Comparison of ENCODE assay signal across 20 cellular contexts in the genomic region with DNA sequence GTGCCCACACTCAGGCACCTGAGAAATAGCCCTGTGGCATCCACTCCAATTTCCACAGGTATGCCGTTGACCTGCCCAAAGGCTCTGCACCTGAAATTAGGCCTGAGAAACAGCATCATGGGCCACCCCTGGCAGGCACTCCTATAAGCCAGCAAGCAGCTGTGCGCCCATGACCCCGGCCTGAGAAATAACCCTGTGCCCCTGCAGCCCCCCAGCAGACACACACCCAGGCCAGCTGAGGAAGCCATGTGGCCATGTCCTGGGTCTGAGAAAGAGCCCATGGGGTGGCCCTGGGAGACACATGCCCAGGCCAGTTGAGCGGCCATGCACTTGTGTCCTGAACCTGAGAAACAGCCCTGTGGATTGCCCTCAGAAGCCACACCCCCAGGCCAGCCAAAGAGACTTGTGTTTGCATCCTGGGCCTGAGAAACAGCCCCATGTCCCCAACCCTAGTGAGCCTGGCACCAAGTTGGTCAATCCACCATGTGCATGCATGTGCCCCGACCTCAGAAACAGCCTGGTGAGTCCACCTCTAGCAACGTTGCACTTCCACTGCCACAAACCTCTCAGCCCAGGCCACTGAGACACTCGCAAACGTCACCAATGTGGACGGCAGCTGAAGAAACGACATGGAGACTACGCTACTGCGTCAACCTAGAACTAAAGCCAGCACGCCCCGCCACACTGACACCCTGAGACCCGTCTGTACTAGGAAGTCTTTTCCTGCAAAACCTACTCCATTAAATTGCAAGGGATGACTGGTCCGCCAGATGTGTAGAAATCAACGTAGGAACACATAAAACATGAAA.
DNase-seq lines count a peak whose midpoint lies in the region.
"Had no signal": no experiment of that assay in that cellular context is flagged by ENCODE, and none has a peak within 500 bp of the region (broad histone marks: within the 10 kb centered on the region; RNA-seq: fewer than 3 reads in every experiment).

No MANE protein-coding gene starts in this region.

- no peak overlapping the region for H4K12ac ChIP-seq in trophoblast cell (ENCODE audit: low read depth, low read length)

- H3K23ac ChIP-seq in trophoblast cell (ENCODE audit: low read length), result no peak overlapping the region

- H4K91ac ChIP-seq in trophoblast cell (ENCODE audit: low read depth, low read length), result no peak overlapping the region

- H3K4me3 ChIP-seq in trophoblast cell (ENCODE audit: low read depth, low read length), result peak overlapping the region; percentile 27
- H3K4me3 ChIP-seq: GM23338 had no signal

- H3K4me2 ChIP-seq in trophoblast cell (ENCODE audit: low read length), result no peak overlapping the region
- H3K4me2 ChIP-seq: GM23338 had no signal

- no peak overlapping the region for H3K18ac ChIP-seq in trophoblast cell (ENCODE audit: low read length)

- H3K79me1 ChIP-seq in trophoblast cell (ENCODE audit: low read length), result no peaks in the 10 kb centered on the region

- H3K14ac ChIP-seq in trophoblast cell (ENCODE audit: low read length), result no peak overlapping the region

- peaks cover 47% of the 10 kb centered on the region for H3K9me3 ChIP-seq in trophoblast cell (ENCODE audit: insufficient read depth, low read depth, low read length)

- no peak overlapping the region for H3K9ac ChIP-seq in trophoblast cell (ENCODE audit: low read length)

- no peak overlapping the region for H2AK5ac ChIP-seq in trophoblast cell (ENCODE audit: low read length)

- no peak overlapping the region for H2BK12ac ChIP-seq in trophoblast cell (ENCODE audit: low read length)

- no peak overlapping the region for H4K8ac ChIP-seq in trophoblast cell (ENCODE audit: low read depth, low read length)

- peak; percentile 35 for DNase-seq in activated CD8-positive, alpha-beta memory T cell treated with anti-CD3 and anti-CD28 coated beads for 24 hours
- no peak for DNase-seq in activated CD8-positive, alpha-beta memory T cell treated with anti-CD3 and anti-CD28 coated beads, Interleukin-2, amount 50 U/mL, for 4 hours
- DNase-seq in ecto neural progenitor cell (ENCODE audit: low spot score) (peak; percentile 19), trophoblast cell (no peak), ureter (ENCODE audit: low spot score) (peak; percentile 25), NCI-H2196 treated with DMSO at 0.1 percent for 48 hours (lab: John Stamatoyannopoulos, UW; ENCODE audit: unreplicated experiment) (no peak), A172 (ENCODE audit: low spot score) (no peak)
- DNase-seq: Calu3; CD8-positive, alpha-beta memory T cell; DMS153; KBM-7; MM.1S; NCI-H1048; NCI-H1417 treated with DMSO at 0.1 percent for 48 hours; NCI-H187; NCI-H446 treated with DMSO at 0.1 percent for 48 hours; NCI-H526 treated with DMSO at 0.1 percent for 48 hours; OCI-M1 had no signal

- WGBS in trophoblast cell (ENCODE audit: extremely low coverage, insufficient coverage, insufficient read length), result no CpG with 5 or more reads among the region's 17 CpGs

- no peaks in the 10 kb centered on the region for H3K4me1 ChIP-seq in trophoblast cell (ENCODE audit: control insufficient read depth in 1 of 2, insufficient read depth in 2 of 2, low read length in 2 of 2)

- no peaks in the 10 kb centered on the region for H3K79me2 ChIP-seq in trophoblast cell (ENCODE audit: control insufficient read depth, insufficient read depth, low read length, poor library complexity)

- no peak overlapping the region for H2BK120ac ChIP-seq in trophoblast cell (ENCODE audit: insufficient read depth, low read length, poor library complexity)

- no peak overlapping the region for H2BK5ac ChIP-seq in trophoblast cell (ENCODE audit: low read depth, low read length, poor library complexity)

- H2AFZ ChIP-seq in trophoblast cell (ENCODE audit: insufficient read depth, low read length, poor library complexity), result no peak overlapping the region
- H2AFZ ChIP-seq: GM23338 had no signal

- no peak overlapping the region for H3K27ac ChIP-seq in trophoblast cell (ENCODE audit: low read depth, low read length)
- H3K27ac ChIP-seq: C4-2B had no signal

- H3K4ac ChIP-seq in trophoblast cell (ENCODE audit: low read depth, low read length), result no peak overlapping the region

- H3K27me3 ChIP-seq in trophoblast cell (ENCODE audit: insufficient read depth, low read length), result no peaks in the 10 kb centered on the region

- H3K36me3 ChIP-seq in trophoblast cell (ENCODE audit: control insufficient read depth in 1 of 2, insufficient read depth in 2 of 2, low read length in 2 of 2), result no peaks in the 10 kb centered on the region

Comparison
In these comparisons a context has a peak if more than half of its experiments do, and no peak if none do; other contexts are left out.
1. DNase-seq: peak in activated CD8-positive, alpha-beta memory T cell treated with anti-CD3 and anti-CD28 coated beads for 24 hours (single experiment), ecto neural progenitor cell (single experiment) and ureter (single experiment); none in activated CD8-positive, alpha-beta memory T cell treated with anti-CD3 and anti-CD28 coated beads, Interleukin-2, amount 50 U/mL, for 4 hours (single experiment), trophoblast cell (0 of 2), NCI-H2196 treated with DMSO at 0.1 percent for 48 hours (single experiment) and A172 (single experiment).